In the genomic region with DNA sequence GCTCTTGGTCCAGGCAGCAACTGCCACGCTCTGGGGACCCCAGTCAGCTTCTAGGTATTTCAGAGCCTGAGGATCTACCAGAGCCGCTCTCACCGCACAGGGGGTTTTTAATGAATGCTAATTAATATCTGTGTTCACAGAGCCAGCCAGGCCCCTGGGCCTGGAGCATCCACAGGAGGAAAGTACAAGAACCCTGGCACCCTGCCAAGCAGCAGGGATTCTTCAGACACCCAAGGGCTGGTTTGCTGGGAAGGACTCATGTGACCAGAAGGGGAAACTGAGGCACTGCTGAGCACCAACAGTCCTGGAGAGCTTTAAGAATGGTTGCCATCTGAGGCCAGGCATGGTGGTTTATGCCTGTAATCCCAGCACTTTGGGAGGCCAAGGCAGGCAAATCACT, we compare ENCODE assay signal across 19 cellular contexts. TPM values are rescaled to one million over a fixed set of nuclear protein-coding genes. Genes with fewer than 3 reads are reported as not detected.
A peak's percentile ranks its signal among the peaks of the same experiment; 100 is the strongest.
DNase-seq lines count a peak whose midpoint lies in the region; ATAC-seq, FAIRE-seq and TF ChIP-seq lines count a peak whose summit lies in the region.
"Had no signal": no experiment of that assay in that cellular context is flagged by ENCODE, and none has a peak within 500 bp of the region (broad histone marks: within the 10 kb centered on the region; RNA-seq: fewer than 3 reads in every experiment).

No MANE protein-coding gene starts in this region.

- H3K27me3 ChIP-seq in SK-N-SH (ENCODE audit: insufficient read depth), result no peaks in the 10 kb centered on the region
- H3K27me3 ChIP-seq in H7 (ENCODE audit: control insufficient read depth, insufficient read depth, low read length), result no peaks in the 10 kb centered on the region
- H3K27me3 ChIP-seq in transverse colon, result no peaks in the 10 kb centered on the region

- no peak for TF ChIP-seq CTCF in SK-N-SH (IDR thresholded peaks at IDR 0.05)
- TF ChIP-seq CTCF in transverse colon (IDR thresholded peaks at IDR 0.05), result no peak

- DNase-seq in SK-N-SH (peak; percentile 43), H7 (peak; percentile 4), epithelial cell of prostate (ENCODE audit: low read depth, low spot score) (no peak), transverse colon (no peak), frontal cortex (ENCODE audit: low spot score in 2 of 2) (no peak), HCEC 1CT (no peak), HK-2 (ENCODE audit: unreplicated experiment) (no peak)
- DNase-seq: GF-D8, GOT3, Karpas-422, MM.1S, NCI-H1092, NCI-H1436 treated with DMSO at 0.1 percent for 48 hours, NCI-H2081, NCI-H748 treated with DMSO at 0.1 percent for 48 hours, PC-3 had no signal

- TF ChIP-seq POLR2A in transverse colon (IDR thresholded peaks at IDR 0.05), result no peak

- H3K4me3 ChIP-seq in SK-N-SH (ENCODE audit: low read depth in 2 of 2, low read length in 1 of 2), result no peak overlapping the region
- no peak overlapping the region for H3K4me3 ChIP-seq in H7 (ENCODE audit: insufficient read depth, low read depth, low read length)
- H3K4me3 ChIP-seq in transverse colon, result no peak overlapping the region

- 82% methylated on average over 3 of the region's 3 CpGs for WGBS in SK-N-SH (ENCODE audit: low lambda C conversion rate)
- WGBS in transverse colon (ENCODE audit: low coverage in 1 of 2), 2 donors, result 89% methylated on average over 3 of the region's 3 CpGs; no CpG with 5 or more reads in 1 of the 2 donors

- CTCF ChIA-PET in SK-N-SH (lab: Yijun Ruan, JAX), result interaction anchor here (1.2 to 10.3 kb wide), 3 partner anchors 38 to 202 kb away, joined by 3 to 256 read pairs (median 4); a partner anchor contains a TSS

- no peaks in the 10 kb centered on the region for H3F3A ChIP-seq in SK-N-SH (replicated peaks; ENCODE audit: insufficient read depth)

- H3K9me3 ChIP-seq in SK-N-SH (no peaks in the 10 kb centered on the region), transverse colon (no peaks in the 10 kb centered on the region)

- H3K27ac ChIP-seq in SK-N-SH (ENCODE audit: low read depth in 2 of 2, low read length in 1 of 2) (no peak overlapping the region), epithelial cell of prostate (peak overlapping the region; percentile 51), transverse colon (peak overlapping the region; percentile 82 to 86 (median 84))
- H3K27ac ChIP-seq: C4-2B had no signal

- H2AFZ ChIP-seq in SK-N-SH (ENCODE audit: low read depth), result no peak overlapping the region

- POLR2A ChIA-PET in SK-N-SH (lab: Yijun Ruan, JAX), result no interaction called here

- in situ Hi-C loops in transverse colon (cut with MboI; ENCODE audit: low pct_ligation_motif_present in 1 of 4, low pct_unique_long_range_greater_than_20kb in 1 of 4, low sequenced_read_pairs in 3 of 4), result loop anchor here in 2 of 4 donors (10.0 to 25.0 kb wide), 2 partner anchors 148 to 156 kb away; no protein-coding TSS in a partner anchor

- H3K36me3 ChIP-seq in SK-N-SH (replicated peaks in 1 of 2; ENCODE audit: control insufficient read depth in 1 of 2, insufficient read depth in 2 of 2, low read length in 1 of 2) (no peaks in the 10 kb centered on the region), H7 (replicated peaks; ENCODE audit: control insufficient read depth, insufficient read depth, low read length) (no peaks in the 10 kb centered on the region), transverse colon (no peaks in the 10 kb centered on the region)

- ATAC-seq in SK-N-SH treated with all-trans-retinoic acid at 6 μM for 48 hours, result no peak
- ATAC-seq: PC-3 had no signal

- no peak for TF ChIP-seq RAD21 in SK-N-SH (IDR thresholded peaks at IDR 0.05; ENCODE audit: low read length)

- H3K79me2 ChIP-seq in SK-N-SH (ENCODE audit: insufficient read depth), result no peaks in the 10 kb centered on the region

- TF ChIP-seq EP300 in SK-N-SH (IDR thresholded peaks at IDR 0.05; ENCODE audit: borderline replicate concordance in 1 of 2, low read depth in 1 of 2, low read length in 1 of 2) (no peak), transverse colon (IDR thresholded peaks at IDR 0.05; ENCODE audit: low read depth) (no peak)

- H3K9me2 ChIP-seq in SK-N-SH, result no peaks in the 10 kb centered on the region

- H3K4me2 ChIP-seq in SK-N-SH, result no peak overlapping the region

- intact Hi-C loops in transverse colon (cut with DNase I; ENCODE audit: low total_unique reads), result no loop called here

- H3K9ac ChIP-seq in SK-N-SH, result no peak overlapping the region

- H3K4me1 ChIP-seq in SK-N-SH (ENCODE audit: control insufficient read depth in 1 of 2, insufficient read depth in 2 of 2, low read depth in 1 of 2, low read length in 1 of 2), result no peaks in the 10 kb centered on the region; a peak in 1 of 4 replicates
- H3K4me1 ChIP-seq in transverse colon, result peaks cover 0 to 13% (median 5%) of the 10 kb centered on the region in 4 donors

- FAIRE-seq in frontal cortex (lab: Jason Lieb, UNC), result no peak
- FAIRE-seq: GM19239 had no signal

- no peaks in the 10 kb centered on the region for H4K20me1 ChIP-seq in SK-N-SH (ENCODE audit: insufficient read depth)

TF ChIP-seq in SK-N-SH, 30 proteins besides CTCF, POLR2A, EP300 and RAD21 (continues in another document):
- no peak for TF ChIP-seq MXI1 (IDR thresholded peaks at IDR 0.05; ENCODE audit: low read depth, low read length)
- no peak for TF ChIP-seq FOXJ3 (CRISPR knock-in tag; IDR thresholded peaks at IDR 0.05)
- TF ChIP-seq TAF1 (IDR thresholded peaks at IDR 0.05; ENCODE audit: borderline replicate concordance, low read depth, low read length), result no peak
- TF ChIP-seq YY1 (IDR thresholded peaks at IDR 0.05; ENCODE audit: low read depth), result no peak
- no peak for TF ChIP-seq NFIC (IDR thresholded peaks at IDR 0.05; ENCODE audit: borderline replicate concordance)
- no peak for TF ChIP-seq CHD2 (IDR thresholded peaks at IDR 0.05; ENCODE audit: low read length, partially characterized antibody)
- TF ChIP-seq FOXM1 (IDR thresholded peaks at IDR 0.05; ENCODE audit: low read depth), result no peak
- TF ChIP-seq, protein P1, sequence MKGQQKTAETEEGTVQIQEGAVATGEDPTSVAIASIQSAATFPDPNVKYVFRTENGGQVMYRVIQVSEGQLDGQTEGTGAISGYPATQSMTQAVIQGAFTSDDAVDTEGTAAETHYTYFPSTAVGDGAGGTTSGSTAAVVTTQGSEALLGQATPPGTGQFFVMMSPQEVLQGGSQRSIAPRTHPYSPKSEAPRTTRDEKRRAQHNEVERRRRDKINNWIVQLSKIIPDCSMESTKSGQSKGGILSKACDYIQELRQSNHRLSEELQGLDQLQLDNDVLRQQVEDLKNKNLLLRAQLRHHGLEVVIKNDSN (IDR thresholded peaks at IDR 0.05; ENCODE audit: borderline replicate concordance, low read depth), result no peak
- no peak for TF ChIP-seq TCF12 (IDR thresholded peaks at IDR 0.05)
- no peak for TF ChIP-seq TEAD4 (IDR thresholded peaks at IDR 0.05; ENCODE audit: borderline replicate concordance, insufficient read depth)
- TF ChIP-seq, protein P2, sequence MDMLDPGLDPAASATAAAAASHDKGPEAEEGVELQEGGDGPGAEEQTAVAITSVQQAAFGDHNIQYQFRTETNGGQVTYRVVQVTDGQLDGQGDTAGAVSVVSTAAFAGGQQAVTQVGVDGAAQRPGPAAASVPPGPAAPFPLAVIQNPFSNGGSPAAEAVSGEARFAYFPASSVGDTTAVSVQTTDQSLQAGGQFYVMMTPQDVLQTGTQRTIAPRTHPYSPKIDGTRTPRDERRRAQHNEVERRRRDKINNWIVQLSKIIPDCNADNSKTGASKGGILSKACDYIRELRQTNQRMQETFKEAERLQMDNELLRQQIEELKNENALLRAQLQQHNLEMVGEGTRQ (IDR thresholded peaks at IDR 0.05; ENCODE audit: borderline replicate concordance, low read depth, low read length), result no peak
- TF ChIP-seq SMC3 (IDR thresholded peaks at IDR 0.05; ENCODE audit: low read depth, low read length), result no peak
- no peak for TF ChIP-seq ELF1 (IDR thresholded peaks at IDR 0.05)

TF ChIP-seq in SK-N-SH treated with all-trans-retinoic acid at 6 μM for 48 hours, 23 proteins besides CTCF, POLR2A, EP300 and RAD21 (continues in another document):
- TF ChIP-seq SNAI2 (CRISPR knock-in tag; IDR thresholded peaks at IDR 0.05), result no peak
- TF ChIP-seq ISL1 (CRISPR knock-in tag; IDR thresholded peaks at IDR 0.05), result no peak
- no peak for TF ChIP-seq OSR1 (CRISPR knock-in tag; IDR thresholded peaks at IDR 0.05)
- no peak for TF ChIP-seq ARNTL (CRISPR knock-in tag; IDR thresholded peaks at IDR 0.05; ENCODE audit: borderline replicate concordance, low read depth)
- TF ChIP-seq RARB (CRISPR knock-in tag; IDR thresholded peaks at IDR 0.05), result no peak
- TF ChIP-seq ESRRG (CRISPR knock-in tag; IDR thresholded peaks at IDR 0.05), result no peak
- TF ChIP-seq TCF4 (CRISPR knock-in tag; IDR thresholded peaks at IDR 0.05; ENCODE audit: borderline replicate concordance), result no peak
- TF ChIP-seq, protein P3, sequence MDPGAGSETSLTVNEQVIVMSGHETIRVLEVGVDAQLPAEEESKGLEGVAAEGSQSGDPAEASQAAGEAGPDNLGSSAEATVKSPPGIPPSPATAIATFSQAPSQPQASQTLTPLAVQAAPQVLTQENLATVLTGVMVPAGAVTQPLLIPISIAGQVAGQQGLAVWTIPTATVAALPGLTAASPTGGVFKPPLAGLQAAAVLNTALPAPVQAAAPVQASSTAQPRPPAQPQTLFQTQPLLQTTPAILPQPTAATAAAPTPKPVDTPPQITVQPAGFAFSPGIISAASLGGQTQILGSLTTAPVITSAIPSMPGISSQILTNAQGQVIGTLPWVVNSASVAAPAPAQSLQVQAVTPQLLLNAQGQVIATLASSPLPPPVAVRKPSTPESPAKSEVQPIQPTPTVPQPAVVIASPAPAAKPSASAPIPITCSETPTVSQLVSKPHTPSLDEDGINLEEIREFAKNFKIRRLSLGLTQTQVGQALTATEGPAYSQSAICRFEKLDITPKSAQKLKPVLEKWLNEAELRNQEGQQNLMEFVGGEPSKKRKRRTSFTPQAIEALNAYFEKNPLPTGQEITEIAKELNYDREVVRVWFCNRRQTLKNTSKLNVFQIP (CRISPR knock-in tag; IDR thresholded peaks at IDR 0.05; ENCODE audit: borderline replicate concordance, low read depth), result no peak
- no peak for TF ChIP-seq ZFP3 (CRISPR knock-in tag; IDR thresholded peaks at IDR 0.05)
- TF ChIP-seq ZNF70 (CRISPR knock-in tag; IDR thresholded peaks at IDR 0.05), result no peak
- TF ChIP-seq GLIS3 (CRISPR knock-in tag; IDR thresholded peaks at IDR 0.05), result no peak
- TF ChIP-seq ZC3H10 (CRISPR knock-in tag; IDR thresholded peaks at IDR 0.05), result no peak

RNA-seq across cellular contexts. Expression of a gene that starts 38.0 kb away (rescaled TPM):
- 4.0 and 5.5 TPM in 2 replicates for polyA plus RNA-seq in SK-N-SH (2012; rRNA removed)
- 2.7 and 3.2 TPM in 2 replicates for polyA plus RNA-seq in SK-N-SH (2012; cell fraction: cytosol; rRNA removed)
- polyA plus RNA-seq in SK-N-SH (2012; cell fraction: nucleus; rRNA removed), result 11.3 TPM in 2 replicates
- 5.9 and 6.1 TPM in 2 replicates for total RNA-seq in H7 (2014; rRNA removed; shearing (Covaris generic))
- total RNA-seq in transverse colon (100 to 1,000 TPM in 3 of 4 donors, 10 to 100 TPM in 1; 77.4 to 257 (median 136) TPM), frontal cortex (0.82 TPM)

Comparison
In these comparisons a context has a peak if more than half of its experiments do, and no peak if none do; other contexts are left out.
1. DNase-seq: peak in SK-N-SH (single experiment) and H7 (single experiment); none in epithelial cell of prostate (single experiment), transverse colon (single experiment), frontal cortex (0 of 2), HCEC 1CT (single experiment) and HK-2 (single experiment).
2. H3K27ac ChIP-seq: peak in epithelial cell of prostate (single experiment) and transverse colon (4 of 4); none in SK-N-SH (0 of 2).
3. RNA of a gene that starts 38.0 kb away (total RNA-seq): 77.4 to 257 TPM in transverse colon; 5.9 to 6.1 TPM in H7 and 0.82 TPM in frontal cortex (single experiment); every median in the first group is over 10 times any median in the second.